3 cellular contexts compared by ENCODE assay signal in genomic region chr15:83335542-83335941, GRCh38. TPM values are rescaled to one million over a fixed set of nuclear protein-coding genes. Genes with fewer than 3 reads are reported as not detected.
"Had no signal": no experiment of that assay in that cellular context is flagged by ENCODE, and none has a peak within 500 bp of the region (broad histone marks: within the 10 kb centered on the region; RNA-seq: fewer than 3 reads in every experiment).

No MANE protein-coding gene starts in this region.

RNA-seq across cellular contexts. Expression of gene BNC1, which starts 51.1 kb away (rescaled TPM):
- total RNA-seq: HepG2, HT-29 had no signal
- polyA plus RNA-seq: HepG2, IgD-negative memory B cell had no signal
